ENCODE assay signal across 28 cellular contexts in genomic region chr5:80955082-80955481, GRCh38. TPM values are rescaled to one million over a fixed set of nuclear protein-coding genes. Genes with fewer than 3 reads are reported as not detected.
"Had no signal": no experiment of that assay in that cellular context is flagged by ENCODE, and none has a peak within 500 bp of the region (broad histone marks: within the 10 kb centered on the region; RNA-seq: fewer than 3 reads in every experiment).

No MANE protein-coding gene starts in this region.

- DNase-seq: activated CD4-positive, alpha-beta memory T cell treated with anti-CD3 and anti-CD28 coated beads for 36 hours; activated CD4-positive, alpha-beta T cell treated with anti-CD3 and anti-CD28 coated beads, Interleukin-2, amount 50 U/mL, for 1 hour; activated effector memory CD4-positive, alpha-beta T cell treated with anti-CD3 and anti-CD28 coated beads, Interleukin-2, amount 50 U/mL, for 16 hours; activated naive CD4-positive, alpha-beta T cell; activated naive CD8-positive, alpha-beta T cell treated with anti-CD3 and anti-CD28 coated beads, Interleukin-2, amount 10 ng/mL, durations not matched to agents 7 days and 5 days; activated T-cell treated with anti-CD3 and anti-CD28 coated beads, Interleukin-2, amount 50 U/mL, for 1 hour; activated T-cell treated with anti-CD3 and anti-CD28 coated beads, Interleukin-2, amount 50 U/mL, for 72 hours; amygdala; body of pancreas; NCI-H1105; NCI-H1417 treated with DMSO at 0.1 percent for 48 hours; NCI-H187 treated with DMSO at 0.1 percent for 48 hours; NCI-H2081; NCI-H345; NCI-H524 treated with DMSO at 0.1 percent for 48 hours; NCI-H748 treated with DMSO at 0.1 percent for 48 hours; OCI-M1; Right ventricle myocardium superior; SW 1271; T-helper 1 cell; T-helper 2 cell; T-helper 9 cell; WERI-Rb-1 had no signal

- H3K9me3 ChIP-seq: body of pancreas, breast epithelium had no signal

- H3K4me1 ChIP-seq: body of pancreas, breast epithelium had no signal

- H3K36me3 Mint-ChIP-seq: activated CD4-positive, alpha-beta memory T cell treated with anti-CD3 and anti-CD28 coated beads for 36 hours; activated naive CD4-positive, alpha-beta T cell treated with anti-CD3 and anti-CD28 coated beads, Interleukin-2, amount 50 U/mL, for 24 hours had no signal

- H3K27me3 ChIP-seq: body of pancreas had no signal

- H3K4me3 ChIP-seq: body of pancreas, coronary artery had no signal

- H3K4me3 Mint-ChIP-seq: activated CD4-positive, alpha-beta memory T cell treated with anti-CD3 and anti-CD28 coated beads for 36 hours; activated naive CD4-positive, alpha-beta T cell treated with anti-CD3 and anti-CD28 coated beads, Interleukin-2, amount 50 U/mL, for 24 hours; activated naive CD8-positive, alpha-beta T cell treated with anti-CD3 and anti-CD28 coated beads, Interleukin-2, amount 10 ng/mL, durations not matched to agents 7 days and 5 days; activated T-cell treated with anti-CD3 and anti-CD28 coated beads, Interleukin-2, amount 50 U/mL, for 72 hours; activated T-helper 17 cell treated with anti-CD3 and anti-CD28 coated beads, Interleukin-2, amount 50 U/mL, for 72 hours had no signal

- H3K36me3 ChIP-seq: breast epithelium, WERI-Rb-1 had no signal

- H3K27ac Mint-ChIP-seq: activated CD4-positive, alpha-beta memory T cell treated with anti-CD3 and anti-CD28 coated beads for 36 hours; activated naive CD4-positive, alpha-beta T cell treated with anti-CD3 and anti-CD28 coated beads, Interleukin-2, amount 50 U/mL, for 24 hours; activated naive CD8-positive, alpha-beta T cell treated with anti-CD3 and anti-CD28 coated beads, Interleukin-2, amount 10 ng/mL, durations not matched to agents 7 days and 5 days; activated T-cell treated with anti-CD3 and anti-CD28 coated beads, Interleukin-2, amount 50 U/mL, for 72 hours; activated T-helper 17 cell treated with anti-CD3 and anti-CD28 coated beads, Interleukin-2, amount 50 U/mL, for 72 hours had no signal

- H3K9me3 Mint-ChIP-seq: activated CD4-positive, alpha-beta memory T cell treated with anti-CD3 and anti-CD28 coated beads for 36 hours; activated naive CD4-positive, alpha-beta T cell treated with anti-CD3 and anti-CD28 coated beads, Interleukin-2, amount 50 U/mL, for 24 hours; activated T-cell treated with anti-CD3 and anti-CD28 coated beads, Interleukin-2, amount 50 U/mL, for 72 hours; activated T-helper 17 cell treated with anti-CD3 and anti-CD28 coated beads, Interleukin-2, amount 50 U/mL, for 72 hours had no signal

- H3K27ac ChIP-seq: body of pancreas, breast epithelium, coronary artery, WERI-Rb-1 had no signal

- ATAC-seq: activated T-cell treated with anti-CD3 and anti-CD28 coated beads, Interleukin-2, amount 50 U/mL, for 72 hours; activated T-helper 17 cell treated with anti-CD3 and anti-CD28 coated beads, Interleukin-2, amount 50 U/mL, for 72 hours; body of pancreas had no signal

- H3K27me3 Mint-ChIP-seq: activated naive CD4-positive, alpha-beta T cell treated with anti-CD3 and anti-CD28 coated beads, Interleukin-2, amount 50 U/mL, for 24 hours; activated naive CD8-positive, alpha-beta T cell treated with anti-CD3 and anti-CD28 coated beads, Interleukin-2, amount 10 ng/mL, durations not matched to agents 7 days and 5 days; activated T-helper 17 cell treated with anti-CD3 and anti-CD28 coated beads, Interleukin-2, amount 50 U/mL, for 72 hours had no signal

RNA-seq across cellular contexts. Expression of gene RASGRF2, which starts 5.1 kb away (rescaled TPM):
- total RNA-seq: MCF 10A had no signal
